ENCODE assay signal across 14 cellular contexts in genomic region chr2:133314761-133315160, GRCh38.
DNase-seq lines count a peak whose midpoint lies in the region; ATAC-seq and TF ChIP-seq lines count a peak whose summit lies in the region.
"Had no signal": no experiment of that assay in that cellular context is flagged by ENCODE, and none has a peak within 500 bp of the region (broad histone marks: within the 10 kb centered on the region; RNA-seq: fewer than 3 reads in every experiment).

No MANE protein-coding gene starts in this region.

- H3K4me3 Mint-ChIP-seq in endodermal cell = no peak overlapping the region
- no peak overlapping the region for H3K4me3 Mint-ChIP-seq in neural progenitor cell
- H3K4me3 Mint-ChIP-seq: CD4-positive, alpha-beta memory T cell had no signal

- H3K4me1 ChIP-seq in endodermal cell (ENCODE audit: control insufficient read depth, insufficient read depth, low read length) (peaks cover 5% of the 10 kb centered on the region), neural progenitor cell (no peaks in the 10 kb centered on the region)
- H3K4me1 ChIP-seq: BE2C, HAP-1 had no signal

- no peak overlapping the region for H3K27ac ChIP-seq in endodermal cell (ENCODE audit: low read depth, low read length)
- H3K27ac ChIP-seq in neural progenitor cell = no peak overlapping the region
- H3K27ac ChIP-seq: C4-2B had no signal

- no peak for ATAC-seq in GM18861 (IDR thresholded peaks at IDR 0.05; ENCODE audit: unreplicated experiment)
- ATAC-seq: HepG2 had no signal

- peaks cover 19% of the 10 kb centered on the region for H3K4me1 Mint-ChIP-seq in endodermal cell
- peaks cover 9% of the 10 kb centered on the region for H3K4me1 Mint-ChIP-seq in neural progenitor cell
- H3K4me1 Mint-ChIP-seq: CD4-positive, alpha-beta memory T cell had no signal

- H3K27me3 ChIP-seq in H7 (ENCODE audit: control insufficient read depth, insufficient read depth, low read length) = no peaks in the 10 kb centered on the region
- peaks cover 30% of the 10 kb centered on the region for H3K27me3 ChIP-seq in endodermal cell (ENCODE audit: control insufficient read depth, insufficient read depth, low read length, poor library complexity, severe bottlenecking)
- no peaks in the 10 kb centered on the region for H3K27me3 ChIP-seq in neural progenitor cell
- H3K27me3 ChIP-seq: BE2C had no signal

- peak overlapping the region; percentile 15 for H3K27ac Mint-ChIP-seq in endodermal cell
- no peak overlapping the region for H3K27ac Mint-ChIP-seq in neural progenitor cell
- H3K27ac Mint-ChIP-seq: CD4-positive, alpha-beta memory T cell had no signal

- H3K4me2 ChIP-seq in neural progenitor cell = no peak overlapping the region

- 83 to 96% methylated on average over 4 of the region's 4 CpGs for WGBS in endodermal cell (ENCODE audit: insufficient coverage in 1 of 2, insufficient read length in 1 of 2), 2 experiments

- H4K20me1 ChIP-seq in neural progenitor cell (ENCODE audit: low read depth) = no peaks in the 10 kb centered on the region

- H3K36me3 ChIP-seq in H7 (replicated peaks; ENCODE audit: control insufficient read depth, insufficient read depth, low read length) (no peaks in the 10 kb centered on the region), endodermal cell (ENCODE audit: control insufficient read depth, insufficient read depth, low read length) (no peaks in the 10 kb centered on the region), neural progenitor cell (no peaks in the 10 kb centered on the region)
- H3K36me3 ChIP-seq: BE2C, HAP-1 had no signal

- H3K9me3 ChIP-seq in endodermal cell (ENCODE audit: control insufficient read depth, low read length) (no peaks in the 10 kb centered on the region), neural progenitor cell (ENCODE audit: low read depth) (no peaks in the 10 kb centered on the region)
- H3K9me3 ChIP-seq: BE2C had no signal

- no peaks in the 10 kb centered on the region for H3F3A ChIP-seq in neural progenitor cell (ENCODE audit: low read depth)

- no peak overlapping the region for H3K9ac ChIP-seq in endodermal cell (ENCODE audit: extremely low read depth, low read length, poor library complexity, severe bottlenecking)
- H3K9ac ChIP-seq in neural progenitor cell = no peak overlapping the region

- H3K79me2 ChIP-seq in neural progenitor cell (ENCODE audit: low read depth) = no peaks in the 10 kb centered on the region

- DNase-seq in H7 = peak; percentile 14
- DNase-seq in NCI-H82 treated with DMSO at 0.1 percent for 48 hours (lab: John Stamatoyannopoulos, UW; ENCODE audit: unreplicated experiment) = peak; percentile 52
- peak; percentile 72 for DNase-seq in endodermal cell
- peak; percentile 15 for DNase-seq in neural progenitor cell (ENCODE audit: low spot score)
- DNase-seq in globus pallidus (ENCODE audit: low spot score) = no peak
- DNase-seq in NCI-H146 treated with DMSO at 0.1 percent for 48 hours (lab: John Stamatoyannopoulos, UW; ENCODE audit: unreplicated experiment) = no peak
- DNase-seq: BE2C; CD4-positive, alpha-beta memory T cell; DMS153; EL had no signal

- H3K4me3 ChIP-seq in H7 (ENCODE audit: insufficient read depth, low read depth, low read length) = no peak overlapping the region
- peak overlapping the region; percentile 1 for H3K4me3 ChIP-seq in endodermal cell (ENCODE audit: low read length)
- no peak overlapping the region for H3K4me3 ChIP-seq in neural progenitor cell
- H3K4me3 ChIP-seq: HAP-1 had no signal

- no peaks in the 10 kb centered on the region for H3K9me3 Mint-ChIP-seq in endodermal cell
- H3K9me3 Mint-ChIP-seq in neural progenitor cell = peaks cover 3% of the 10 kb centered on the region

- peaks cover 11% of the 10 kb centered on the region for H3K27me3 Mint-ChIP-seq in endodermal cell (ENCODE audit: insufficient read depth)
- no peaks in the 10 kb centered on the region for H3K27me3 Mint-ChIP-seq in neural progenitor cell (ENCODE audit: insufficient read depth, low read depth)
- H3K27me3 Mint-ChIP-seq: CD4-positive, alpha-beta memory T cell had no signal

- H2AFZ ChIP-seq in neural progenitor cell (replicated peaks) = no peak overlapping the region

- H3K36me3 Mint-ChIP-seq in endodermal cell (ENCODE audit: low read depth) (no peaks in the 10 kb centered on the region), neural progenitor cell (peaks cover 3% of the 10 kb centered on the region)
- H3K36me3 Mint-ChIP-seq: CD4-positive, alpha-beta memory T cell had no signal

- peak; percentile 76 for TF ChIP-seq CTCF in endodermal cell (conservative IDR thresholded peaks at IDR 0.05)
- TF ChIP-seq CTCF in neural progenitor cell (IDR thresholded peaks at IDR 0.05) = peak; percentile 16

Comparison
In these comparisons a context has a peak if more than half of its experiments do, and no peak if none do; other contexts are left out.
1. DNase-seq: peak in H7 (single experiment), NCI-H82 treated with DMSO at 0.1 percent for 48 hours (single experiment), endodermal cell (single experiment) and neural progenitor cell (single experiment); none in globus pallidus (single experiment) and NCI-H146 treated with DMSO at 0.1 percent for 48 hours (single experiment).